Comparison of ENCODE assay signal across 11 cellular contexts in genomic region chr1:202112864-202113689, GRCh38. TPM values are rescaled to one million over a fixed set of nuclear protein-coding genes. Genes with fewer than 3 reads are reported as not detected.
DNase-seq lines count a peak whose midpoint lies in the region; ATAC-seq, FAIRE-seq and TF ChIP-seq lines count a peak whose summit lies in the region.
"Had no signal": no experiment of that assay in that cellular context is flagged by ENCODE, and none has a peak within 500 bp of the region (broad histone marks: within the 10 kb centered on the region; RNA-seq: fewer than 3 reads in every experiment).

No MANE protein-coding gene starts in this region.

- WGBS in GM12878 (ENCODE audit: insufficient coverage, insufficient replicate concordance, low lambda C conversion rate, missing lambda C conversion rate): 27% methylated on average over 5 of the region's 5 CpGs

- no peak overlapping the region for H3K27ac ChIP-seq in GM12878 (ENCODE audit: control insufficient read depth, insufficient read depth)
- peak overlapping the region; percentile 52 for H3K27ac ChIP-seq in substantia nigra (ENCODE audit: low read depth, low read length, poor library complexity, severe bottlenecking)
- H3K27ac ChIP-seq: neutrophil had no signal

- ATAC-seq in GM12878: peak; percentile 24

- DNase-seq in HK-2 (ENCODE audit: unreplicated experiment): peak; percentile 43
- DNase-seq in GM12878 (ENCODE audit: low read depth, low spot score): no peak
- DNase-seq in kidney tubule cell (ENCODE audit: low spot score): peak; percentile 87
- DNase-seq in substantia nigra (lab: John Stamatoyannopoulos, UW): peak in 3 of 49 donors; percentile 14 to 19 (median 14)
- DNase-seq in amniotic stem cell (lab: John Stamatoyannopoulos, UW): no peak
- no peak for DNase-seq in NOMO-1 (lab: John Stamatoyannopoulos, UW; ENCODE audit: unreplicated experiment in 2 of 2)
- no peak for DNase-seq in NCI-H2171 (lab: John Stamatoyannopoulos, UW)
- DNase-seq: activated gamma-delta T cell, GOT3, SHP77 had no signal

- CTCF ChIA-PET in GM12878 (lab: Yijun Ruan, JAX): interaction anchor here (1.0 to 10.5 kb wide), 6 partner anchors 23 to 217 kb away, joined by 4 to 171 read pairs (median 9); partner anchors contain the start of gene ELF3

- H3K9me3 ChIP-seq in GM12878 (replicated peaks; ENCODE audit: control insufficient read depth, insufficient read depth, low read length): no peaks in the 10 kb centered on the region
- H3K9me3 ChIP-seq: neutrophil had no signal

- SMC1A ChIA-PET in GM12878 (lab: Charles Lee; ENCODE audit: uncharacterized antibody, unreplicated experiment): interaction anchor here (1.0 to 4.1 kb wide), 7 partner anchors 74 to 226 kb away, joined by 3 to 36 read pairs (median 5); partner anchors contain the start of gene ELF3

- no peak for FAIRE-seq in GM12878 (lab: Jason Lieb, UNC)

- no peaks in the 10 kb centered on the region for H3K79me2 ChIP-seq in GM12878 (ENCODE audit: control insufficient read depth, insufficient read depth, low read length)

- peak overlapping the region; percentile 25; the same call in 1 of the 2 replicates for H3K4me2 ChIP-seq in GM12878 (ENCODE audit: control insufficient read depth, insufficient read depth)

- RAD21 ChIA-PET in GM12878 (lab: Charles Lee; ENCODE audit: unreplicated experiment): interaction anchor here (1.0 to 3.7 kb wide), 3 partner anchors 78 to 235 kb away, joined by 3 to 59 read pairs (median 6); partner anchors contain the start of gene ELF3

- 0 out of 2 replicates have a peak overlapping the region, but pooled peaks have one; percentile 17 for H2AFZ ChIP-seq in GM12878 (ENCODE audit: control insufficient read depth, low read depth, low read length)

- TF ChIP-seq POLR2A in GM12878 (IDR thresholded peaks at IDR 0.05; ENCODE audit: low read depth, low read length): no peak

- TF ChIP-seq CTCF in GM12878 (IDR thresholded peaks at IDR 0.05 in 2 of 3, conservative IDR thresholded peaks at IDR 0.05 in 1 of 3; ENCODE audit: control insufficient read depth in 2 of 3, extremely low read depth in 1 of 3, insufficient read depth in 1 of 3, low read depth in 3 of 3, low read length in 3 of 3): no peak

- POLR2A ChIA-PET in GM12878 (lab: Charles Lee): interaction anchor here (0.9 to 1.7 kb wide), 2 partner anchors 70 to 103 kb away, joined by 3 to 8 read pairs; partner anchors contain the start of gene ELF3

- TF ChIP-seq RAD21 in GM12878 (IDR thresholded peaks at IDR 0.05; ENCODE audit: insufficient read depth, low read depth, low read length): no peak

- in situ Hi-C loops in GM12878 (cut with MboI): no loop called here

- H3K4me3 ChIP-seq in GM12878: no peak overlapping the region

- no peak for TF ChIP-seq EP300 in GM12878 (IDR thresholded peaks at IDR 0.05; ENCODE audit: borderline replicate concordance in 1 of 2, control insufficient read depth in 1 of 2, low read depth in 2 of 2, low read length in 2 of 2)

- no peak overlapping the region for H3K9ac ChIP-seq in GM12878 (ENCODE audit: control insufficient read depth, insufficient read depth, low read length)

- H3K36me3 ChIP-seq in GM12878 (ENCODE audit: control insufficient read depth in 2 of 2, insufficient read depth in 2 of 2, low read length in 1 of 2): no peaks in the 10 kb centered on the region
- H3K36me3 ChIP-seq: neutrophil had no signal

- no peaks in the 10 kb centered on the region for H4K20me1 ChIP-seq in GM12878 (ENCODE audit: control insufficient read depth, insufficient read depth)

- BruUV-seq in GM12878 (replicated peaks; lab: Mats Ljungman, UMichigan): no TSS peak

- H3K4me1 ChIP-seq in GM12878 (ENCODE audit: control insufficient read depth, insufficient read depth, low read length): peaks cover 14% of the 10 kb centered on the region

- intact Hi-C loops in GM12878 (cut with micrococcal nuclease; ENCODE audit: unreplicated experiment): no loop called here

- no peaks in the 10 kb centered on the region for H3K27me3 ChIP-seq in GM12878 (replicated peaks in 1 of 2; ENCODE audit: control insufficient read depth in 2 of 2, insufficient read depth in 2 of 2, low read length in 1 of 2)

TF ChIP-seq in GM12878, 131 proteins besides CTCF, POLR2A, EP300 and RAD21 (continues in another document):
- no peak for TF ChIP-seq ZSCAN29 (IDR thresholded peaks at IDR 0.05)
- TF ChIP-seq KAT2A (conservative IDR thresholded peaks at IDR 0.05; ENCODE audit: control insufficient read depth, low read depth, low read length): no peak
- TF ChIP-seq PAX5 (IDR thresholded peaks at IDR 0.05; ENCODE audit: borderline replicate concordance, low read depth, low read length): no peak
- TF ChIP-seq SREBF1 (IDR thresholded peaks at IDR 0.05; ENCODE audit: low read length): no peak
- TF ChIP-seq, protein P1, sequence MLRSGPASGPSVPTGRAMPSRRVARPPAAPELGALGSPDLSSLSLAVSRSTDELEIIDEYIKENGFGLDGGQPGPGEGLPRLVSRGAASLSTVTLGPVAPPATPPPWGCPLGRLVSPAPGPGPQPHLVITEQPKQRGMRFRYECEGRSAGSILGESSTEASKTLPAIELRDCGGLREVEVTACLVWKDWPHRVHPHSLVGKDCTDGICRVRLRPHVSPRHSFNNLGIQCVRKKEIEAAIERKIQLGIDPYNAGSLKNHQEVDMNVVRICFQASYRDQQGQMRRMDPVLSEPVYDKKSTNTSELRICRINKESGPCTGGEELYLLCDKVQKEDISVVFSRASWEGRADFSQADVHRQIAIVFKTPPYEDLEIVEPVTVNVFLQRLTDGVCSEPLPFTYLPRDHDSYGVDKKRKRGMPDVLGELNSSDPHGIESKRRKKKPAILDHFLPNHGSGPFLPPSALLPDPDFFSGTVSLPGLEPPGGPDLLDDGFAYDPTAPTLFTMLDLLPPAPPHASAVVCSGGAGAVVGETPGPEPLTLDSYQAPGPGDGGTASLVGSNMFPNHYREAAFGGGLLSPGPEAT (IDR thresholded peaks at IDR 0.05; ENCODE audit: low read depth): no peak
- no peak for TF ChIP-seq RFX5 (IDR thresholded peaks at IDR 0.05; ENCODE audit: low read depth, low read length)
- no peak for TF ChIP-seq SMARCA5 (IDR thresholded peaks at IDR 0.05)
- TF ChIP-seq ZZZ3 (IDR thresholded peaks at IDR 0.05; ENCODE audit: control insufficient read depth, insufficient read length, low read depth): no peak

RNA-seq across cellular contexts. Expression of gene GPR37L1, which starts 9.6 kb away (rescaled TPM):
- not detected in 2 replicates for total RNA-seq in GM12878 (2013; cell fraction: nucleolus; rRNA removed)
- under 0.01 TPM in 1 of 2 replicates, not detected in the other for total RNA-seq in GM12878 (2014; rRNA removed)
- not detected in 2 replicates for total RNA-seq in GM12878 (2014; rRNA removed; fragmentation: Illumina TruSeq; extraction: Trizol)
- total RNA-seq in GM12878 (2021): not detected in 2 replicates
- 0.05 TPM for polyA plus RNA-seq in GM12878 (2011; ENCODE audit: low read depth)
- polyA plus RNA-seq in GM12878 (2011; rRNA removed): not detected in 2 replicates
- polyA plus RNA-seq in GM12878 (2011; cell fraction: cytosol; rRNA removed): 0.02 TPM in 1 of 2 replicates, not detected in the other
- not detected in 2 replicates for polyA plus RNA-seq in GM12878 (2011; cell fraction: nucleus; rRNA removed)
- 0.06 and 0.14 TPM in 2 replicates for polyA plus RNA-seq in GM12878 (2012)
- not detected in 2 replicates for polyA plus RNA-seq in GM12878 (2014; fragmentation: Illumina TruSeq; extraction: Trizol)
- under 1 TPM; under 0.01 to 0.02 TPM for polyA plus RNA-seq in GM12878 (2014; fragmentation: Nextera tagmentation; extraction: Ambion mirVana)
- polyA plus RNA-seq in GM12878 (2014; rRNA removed): 0.01 TPM in 1 of 2 replicates, not detected in the other
- polyA plus RNA-seq in GM12878 (2016; fragmentation: Nextera tagmentation; extraction: Ambion mirVana): under 1 TPM; 0.03 to 0.08 TPM
- not detected in 2 replicates for polyA minus RNA-seq in GM12878 (2011; rRNA and poly(A)+ RNA removed)
- polyA minus RNA-seq in GM12878 (2011; cell fraction: cytosol; rRNA and poly(A)+ RNA removed): not detected in 2 replicates
- not detected in 2 replicates for polyA minus RNA-seq in GM12878 (2011; cell fraction: nucleus; rRNA and poly(A)+ RNA removed)

RNA-seq across cellular contexts. Expression of gene ARL8A, which starts 31.5 kb away (rescaled TPM):
- total RNA-seq in GM12878 (2013; cell fraction: nucleolus; rRNA removed): 13.7 and 18.1 TPM in 2 replicates
- total RNA-seq in GM12878 (2014; rRNA removed) (18.8 and 20.7 TPM in 2 replicates), GM12878 (2014; rRNA removed; fragmentation: Illumina TruSeq; extraction: Trizol) (10.3 and 12.0 TPM in 2 replicates), GM12878 (2021) (30.5 and 33.6 TPM in 2 replicates)
- polyA plus RNA-seq in GM12878 (2011; ENCODE audit: low read depth): 23.6 TPM
- polyA plus RNA-seq in GM12878 (2011; rRNA removed) (49.2 and 49.5 TPM in 2 replicates), GM12878 (2014; fragmentation: Illumina TruSeq; extraction: Trizol) (11.3 and 15.4 TPM in 2 replicates), GM12878 (2014; fragmentation: Nextera tagmentation; extraction: Ambion mirVana) (1 to 10 TPM in 1 of 2 experiments, under 1 TPM in 1; 0.34 to 2.4 TPM), GM12878 (2014; rRNA removed) (22.8 and 25.7 TPM in 2 replicates), GM12878 (2016; fragmentation: Nextera tagmentation; extraction: Ambion mirVana) (10 to 100 TPM; 10.8 to 15.4 TPM)
- polyA plus RNA-seq in GM12878 (2011; cell fraction: cytosol; rRNA removed): 26.9 and 35.2 TPM in 2 replicates
- polyA plus RNA-seq in GM12878 (2011; cell fraction: nucleus; rRNA removed): 35.2 and 47.4 TPM in 2 replicates
- polyA plus RNA-seq in GM12878 (2012): 21.0 and 42.5 TPM in 2 replicates
- 18.5 and 19.3 TPM in 2 replicates for polyA minus RNA-seq in GM12878 (2011; rRNA and poly(A)+ RNA removed)
- polyA minus RNA-seq in GM12878 (2011; cell fraction: cytosol; rRNA and poly(A)+ RNA removed): 11.0 and 13.8 TPM in 2 replicates
- polyA minus RNA-seq in GM12878 (2011; cell fraction: nucleus; rRNA and poly(A)+ RNA removed): 8.1 and 10.2 TPM in 2 replicates

RNA-seq across cellular contexts. Expression of gene PTPN7, which starts 47.3 kb away (rescaled TPM):
- 135 and 145 TPM in 2 replicates for total RNA-seq in GM12878 (2013; cell fraction: nucleolus; rRNA removed)
- total RNA-seq in GM12878 (2014; rRNA removed) (95.2 and 111 TPM in 2 replicates), GM12878 (2014; rRNA removed; fragmentation: Illumina TruSeq; extraction: Trizol) (61.6 and 78.5 TPM in 2 replicates), GM12878 (2021) (99.8 and 102 TPM in 2 replicates)
- polyA plus RNA-seq in GM12878 (2011; ENCODE audit: low read depth): 31.0 TPM
- polyA plus RNA-seq in GM12878 (2011; rRNA removed) (74.3 and 91.0 TPM in 2 replicates), GM12878 (2014; fragmentation: Illumina TruSeq; extraction: Trizol) (73.7 and 102 TPM in 2 replicates), GM12878 (2014; fragmentation: Nextera tagmentation; extraction: Ambion mirVana) (10 to 100 TPM in 1 of 2 experiments, 1 to 10 TPM in 1; 7.9 to 14.2 TPM), GM12878 (2014; rRNA removed) (100 and 102 TPM in 2 replicates), GM12878 (2016; fragmentation: Nextera tagmentation; extraction: Ambion mirVana) (100 to 1,000 TPM; 116 to 117 TPM)
- polyA plus RNA-seq in GM12878 (2011; cell fraction: cytosol; rRNA removed): 168 and 186 TPM in 2 replicates
- polyA plus RNA-seq in GM12878 (2011; cell fraction: nucleus; rRNA removed): 173 and 188 TPM in 2 replicates
- 48.5 and 49.9 TPM in 2 replicates for polyA plus RNA-seq in GM12878 (2012)
- polyA minus RNA-seq in GM12878 (2011; rRNA and poly(A)+ RNA removed): 97.4 and 135 TPM in 2 replicates
- polyA minus RNA-seq in GM12878 (2011; cell fraction: cytosol; rRNA and poly(A)+ RNA removed): 50.4 and 50.5 TPM in 2 replicates
- 50.2 and 85.1 TPM in 2 replicates for polyA minus RNA-seq in GM12878 (2011; cell fraction: nucleus; rRNA and poly(A)+ RNA removed)

Comparison
In these comparisons a context has a peak if more than half of its experiments do, and no peak if none do; other contexts are left out.
1. DNase-seq: peak in HK-2 (single experiment) and kidney tubule cell (single experiment); none in GM12878 (single experiment), amniotic stem cell (single experiment), NOMO-1 (0 of 2) and NCI-H2171 (single experiment).